Comparison of ENCODE assay signal across 1 cellular context in genomic region chr18:31211047-31211446, GRCh38.
TF ChIP-seq lines count a peak whose summit lies in the region.

No MANE protein-coding gene starts in this region.

TF ChIP-seq in H1, 55 proteins besides CTCF, POLR2A, EP300 and RAD21:
- TF ChIP-seq KDM4A (IDR thresholded peaks at IDR 0.05; ENCODE audit: low read depth, low read length, severe bottlenecking) (no peak), E2F6 (IDR thresholded peaks at IDR 0.05) (no peak), SP4 (IDR thresholded peaks at IDR 0.05; ENCODE audit: low read length) (no peak), TCF12 (IDR thresholded peaks at IDR 0.05; ENCODE audit: low read depth, low read length) (no peak), YY1 (IDR thresholded peaks at IDR 0.05; ENCODE audit: low read depth, low read length) (no peak), RFX5 (IDR thresholded peaks at IDR 0.05; ENCODE audit: borderline replicate concordance, low read depth, low read length) (no peak), CTBP2 (IDR thresholded peaks at IDR 0.05; ENCODE audit: borderline replicate concordance, insufficient read depth, insufficient read length, low read length) (no peak), CBX8 (IDR thresholded peaks at IDR 0.05; ENCODE audit: borderline replicate concordance, low read depth, low read length) (no peak), FOSL1 (IDR thresholded peaks at IDR 0.05; ENCODE audit: insufficient read depth, low read depth, low read length) (no peak), CHD1 (IDR thresholded peaks at IDR 0.05; ENCODE audit: low read depth, low read length) (no peak), NRF1 (IDR thresholded peaks at IDR 0.05; ENCODE audit: low read depth, low read length) (no peak), CHD2 (IDR thresholded peaks at IDR 0.05; ENCODE audit: low read length) (no peak)
- TF ChIP-seq, protein P1, sequence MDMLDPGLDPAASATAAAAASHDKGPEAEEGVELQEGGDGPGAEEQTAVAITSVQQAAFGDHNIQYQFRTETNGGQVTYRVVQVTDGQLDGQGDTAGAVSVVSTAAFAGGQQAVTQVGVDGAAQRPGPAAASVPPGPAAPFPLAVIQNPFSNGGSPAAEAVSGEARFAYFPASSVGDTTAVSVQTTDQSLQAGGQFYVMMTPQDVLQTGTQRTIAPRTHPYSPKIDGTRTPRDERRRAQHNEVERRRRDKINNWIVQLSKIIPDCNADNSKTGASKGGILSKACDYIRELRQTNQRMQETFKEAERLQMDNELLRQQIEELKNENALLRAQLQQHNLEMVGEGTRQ (IDR thresholded peaks at IDR 0.05; ENCODE audit: low read length): no peak
